In the genomic region with DNA sequence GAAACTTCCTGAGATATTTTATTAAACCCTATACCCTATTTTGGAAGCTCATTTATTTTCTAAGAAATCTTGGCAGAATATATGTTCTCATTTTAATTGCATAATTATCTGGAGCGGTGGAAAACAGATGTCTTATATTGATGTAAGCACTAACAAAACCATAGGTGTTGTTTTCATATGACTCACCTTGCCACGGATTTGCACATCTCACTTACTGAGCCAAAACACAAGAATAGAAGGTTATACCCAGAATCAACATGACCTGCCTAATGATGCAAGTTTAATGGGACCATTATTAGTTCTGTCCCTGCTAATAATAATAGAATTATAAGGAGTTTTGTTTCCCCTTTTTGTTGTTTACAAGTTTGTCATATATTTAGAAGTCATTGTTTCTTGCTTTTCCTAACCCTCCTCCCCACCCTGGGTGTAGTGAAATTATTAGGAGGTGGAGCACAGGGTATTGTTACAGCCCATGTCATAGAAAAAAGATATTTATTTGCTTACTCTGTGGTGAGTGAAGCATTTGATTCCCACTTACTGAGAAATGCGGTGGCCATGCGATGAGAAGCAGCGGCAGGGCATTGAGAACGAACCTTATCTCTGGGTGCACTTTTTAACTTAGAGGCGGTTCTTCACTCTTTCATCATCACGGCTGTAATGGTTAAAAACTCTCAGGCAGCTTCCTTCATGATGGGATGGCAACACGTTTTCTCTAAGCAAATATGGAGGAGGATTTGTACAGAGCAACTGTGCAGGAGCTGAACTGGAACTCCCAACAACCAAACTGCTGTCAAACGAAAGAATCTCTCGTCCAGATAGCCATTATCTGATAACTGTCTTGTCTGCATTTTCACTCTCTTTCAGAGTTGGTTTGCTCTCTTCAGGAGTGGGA, we compare ENCODE assay signal across 1 cellular context.
TF ChIP-seq lines count a peak whose summit lies in the region.

No MANE protein-coding gene starts in this region.

TF ChIP-seq in SK-N-SH, 30 proteins besides CTCF, POLR2A, EP300 and RAD21 (continued from another document):
- TF ChIP-seq, protein P1, sequence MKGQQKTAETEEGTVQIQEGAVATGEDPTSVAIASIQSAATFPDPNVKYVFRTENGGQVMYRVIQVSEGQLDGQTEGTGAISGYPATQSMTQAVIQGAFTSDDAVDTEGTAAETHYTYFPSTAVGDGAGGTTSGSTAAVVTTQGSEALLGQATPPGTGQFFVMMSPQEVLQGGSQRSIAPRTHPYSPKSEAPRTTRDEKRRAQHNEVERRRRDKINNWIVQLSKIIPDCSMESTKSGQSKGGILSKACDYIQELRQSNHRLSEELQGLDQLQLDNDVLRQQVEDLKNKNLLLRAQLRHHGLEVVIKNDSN (IDR thresholded peaks at IDR 0.05; ENCODE audit: borderline replicate concordance, low read depth): no peak
- TF ChIP-seq JUND (IDR thresholded peaks at IDR 0.05) (no peak), SIN3A (IDR thresholded peaks at IDR 0.05; ENCODE audit: borderline replicate concordance, low read depth, low read length) (no peak)
